1 cellular context compared by ENCODE assay signal in genomic region chr2:233339455-233339854, GRCh38.
A peak's percentile ranks its signal among the peaks of the same experiment; 100 is the strongest.
TF ChIP-seq lines count a peak whose summit lies in the region.
"Not testable (repeated sequence)": the region's sequence is repeated elsewhere in the genome, so short reads cannot be mapped to it uniquely, and the experiment has no call there.

No MANE protein-coding gene starts in this region.

TF ChIP-seq in K562, 482 proteins besides CTCF, POLR2A, EP300 and RAD21:
- TF ChIP-seq CEBPB (tag; IDR thresholded peaks at IDR 0.05) = peak; percentile 69
- TF ChIP-seq CEBPG (CRISPR knock-in tag; IDR thresholded peaks at IDR 0.05) = not testable (repeated sequence)
- peak in 1 of 2 experiments; percentile 27; a peak in 1 of 4 replicates for TF ChIP-seq CEBPG (tag; conservative IDR thresholded peaks at IDR 0.05 in 1 of 2, IDR thresholded peaks at IDR 0.05 in 1 of 2)
